Comparison of ENCODE assay signal across 1 cellular context in the genomic region with DNA sequence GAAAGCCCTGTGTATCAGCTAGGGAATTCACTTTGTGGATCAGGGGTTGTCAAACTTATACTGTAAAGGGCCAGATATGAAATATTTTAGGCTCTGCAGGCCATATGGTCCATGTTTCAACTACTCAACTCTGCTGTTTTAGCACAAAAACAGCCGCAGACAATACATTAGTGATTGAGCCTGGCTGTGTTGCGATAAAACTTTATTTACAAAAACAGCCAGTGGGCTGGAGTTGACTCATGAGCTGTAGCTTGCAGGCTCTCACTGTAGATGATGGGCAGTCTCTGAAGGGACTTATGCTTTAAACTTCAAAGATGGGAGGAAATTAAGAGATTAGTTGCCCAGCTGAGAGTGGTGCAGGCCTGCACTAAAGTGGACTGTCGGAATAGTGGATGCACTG.
TF ChIP-seq lines count a peak whose summit lies in the region.

No MANE protein-coding gene starts in this region.

TF ChIP-seq in GM12878, 131 proteins besides CTCF, POLR2A, EP300 and RAD21:
- TF ChIP-seq, protein P1, sequence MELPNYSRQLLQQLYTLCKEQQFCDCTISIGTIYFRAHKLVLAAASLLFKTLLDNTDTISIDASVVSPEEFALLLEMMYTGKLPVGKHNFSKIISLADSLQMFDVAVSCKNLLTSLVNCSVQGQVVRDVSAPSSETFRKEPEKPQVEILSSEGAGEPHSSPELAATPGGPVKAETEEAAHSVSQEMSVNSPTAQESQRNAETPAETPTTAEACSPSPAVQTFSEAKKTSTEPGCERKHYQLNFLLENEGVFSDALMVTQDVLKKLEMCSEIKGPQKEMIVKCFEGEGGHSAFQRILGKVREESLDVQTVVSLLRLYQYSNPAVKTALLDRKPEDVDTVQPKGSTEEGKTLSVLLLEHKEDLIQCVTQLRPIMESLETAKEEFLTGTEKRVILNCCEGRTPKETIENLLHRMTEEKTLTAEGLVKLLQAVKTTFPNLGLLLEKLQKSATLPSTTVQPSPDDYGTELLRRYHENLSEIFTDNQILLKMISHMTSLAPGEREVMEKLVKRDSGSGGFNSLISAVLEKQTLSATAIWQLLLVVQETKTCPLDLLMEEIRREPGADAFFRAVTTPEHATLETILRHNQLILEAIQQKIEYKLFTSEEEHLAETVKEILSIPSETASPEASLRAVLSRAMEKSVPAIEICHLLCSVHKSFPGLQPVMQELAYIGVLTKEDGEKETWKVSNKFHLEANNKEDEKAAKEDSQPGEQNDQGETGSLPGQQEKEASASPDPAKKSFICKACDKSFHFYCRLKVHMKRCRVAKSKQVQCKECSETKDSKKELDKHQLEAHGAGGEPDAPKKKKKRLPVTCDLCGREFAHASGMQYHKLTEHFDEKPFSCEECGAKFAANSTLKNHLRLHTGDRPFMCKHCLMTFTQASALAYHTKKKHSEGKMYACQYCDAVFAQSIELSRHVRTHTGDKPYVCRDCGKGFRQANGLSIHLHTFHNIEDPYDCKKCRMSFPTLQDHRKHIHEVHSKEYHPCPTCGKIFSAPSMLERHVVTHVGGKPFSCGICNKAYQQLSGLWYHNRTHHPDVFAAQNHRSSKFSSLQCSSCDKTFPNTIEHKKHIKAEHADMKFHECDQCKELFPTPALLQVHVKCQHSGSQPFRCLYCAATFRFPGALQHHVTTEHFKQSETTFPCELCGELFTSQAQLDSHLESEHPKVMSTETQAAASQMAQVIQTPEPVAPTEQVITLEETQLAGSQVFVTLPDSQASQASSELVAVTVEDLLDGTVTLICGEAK (IDR thresholded peaks at IDR 0.05; ENCODE audit: borderline replicate concordance), result peak; percentile 60
- TF ChIP-seq RAD51 (IDR thresholded peaks at IDR 0.05), result no peak
- no peak for TF ChIP-seq POLR2AphosphoS5 (IDR thresholded peaks at IDR 0.05; ENCODE audit: low read length)
